Comparison of ENCODE assay signal across 19 cellular contexts in the genomic region with DNA sequence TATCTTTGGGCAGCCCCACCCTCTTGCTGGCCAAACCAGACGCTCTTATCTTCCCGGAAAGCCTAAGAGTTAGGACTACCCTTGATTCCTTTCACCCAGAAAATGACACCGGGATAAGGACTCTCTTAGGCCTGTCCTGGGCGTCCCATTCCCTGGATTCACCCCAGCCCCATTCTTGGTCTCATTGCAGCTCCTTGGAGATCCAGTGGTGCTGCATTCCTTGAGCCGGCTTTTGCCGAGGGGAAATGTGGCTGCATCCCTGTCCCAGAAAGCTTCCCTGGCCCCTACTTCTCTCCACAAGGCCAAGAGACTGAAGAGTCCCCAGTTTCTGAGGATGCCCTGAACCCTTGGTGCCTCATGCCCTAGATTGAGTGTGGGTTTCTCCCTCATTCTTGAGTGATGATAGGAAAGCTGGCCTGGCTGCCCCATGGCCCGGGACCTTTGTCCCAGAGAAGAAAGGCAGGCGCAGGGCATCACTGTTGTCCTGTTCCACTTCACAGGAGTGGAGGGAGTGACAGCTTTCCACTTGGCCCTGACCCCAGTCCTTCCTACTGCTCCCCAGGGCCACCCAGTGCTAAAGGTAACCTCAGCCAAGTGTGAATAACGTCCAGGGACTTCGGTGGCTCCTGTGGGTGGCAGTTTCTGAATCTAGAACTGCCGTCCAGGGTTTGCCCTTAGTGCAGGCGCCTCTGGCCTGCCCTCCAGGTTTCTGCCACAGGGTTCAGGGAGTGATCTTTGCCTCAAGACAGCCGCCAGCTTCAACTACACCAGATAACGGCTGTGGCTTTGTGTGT. TPM values are rescaled to one million over a fixed set of nuclear protein-coding genes. Genes with fewer than 3 reads are reported as not detected.
DNase-seq lines count a peak whose midpoint lies in the region; ATAC-seq and TF ChIP-seq lines count a peak whose summit lies in the region.
"Had no signal": no experiment of that assay in that cellular context is flagged by ENCODE, and none has a peak within 500 bp of the region (broad histone marks: within the 10 kb centered on the region; RNA-seq: fewer than 3 reads in every experiment).

No MANE protein-coding gene starts in this region.

- H3K36me3 ChIP-seq in heart left ventricle (peaks cover 0 to 81% (median 73%) of the 10 kb centered on the region in 9 donors), tibial nerve (peaks cover 0 to 70% (median 23%) of the 10 kb centered on the region in 3 donors), vagina (peaks cover 0 to 59% of the 10 kb centered on the region in 2 donors)

- no peak for ATAC-seq in activated naive CD8-positive, alpha-beta T cell treated with anti-CD3 and anti-CD28 coated beads, Interleukin-2, amount 10 ng/mL, durations not matched to agents 7 days and 5 days (ENCODE audit: low read depth)
- no peak for ATAC-seq in activated naive CD8-positive, alpha-beta T cell treated with anti-CD3 and anti-CD28 coated beads, Interleukin-2, amount 50 U/mL, for 24 hours
- peak; percentile 89 to 94 (median 92) for ATAC-seq in heart left ventricle
- ATAC-seq: GM12878, left colon had no signal

- 41 to 60% (median 54%) methylated on average over 13 to 14 of the region's 14 CpGs for WGBS in heart left ventricle, 4 donors
- 76 to 78% methylated on average over 14 of the region's 14 CpGs for WGBS in tibial nerve, 2 donors

- POLR2A ChIA-PET in activated naive CD8-positive, alpha-beta T cell treated with anti-CD3 and anti-CD28 coated beads, Interleukin-2, amount 10 ng/mL, durations not matched to agents 7 days and 5 days (lab: Charles Lee): no interaction called here

- H3K9me3 ChIP-seq in heart left ventricle: no peaks in the 10 kb centered on the region
- H3K9me3 ChIP-seq in tibial nerve: no peaks in the 10 kb centered on the region
- no peaks in the 10 kb centered on the region for H3K9me3 ChIP-seq in vagina
- H3K9me3 ChIP-seq: BLaER1, pancreas had no signal

- DNase-seq in activated naive CD8-positive, alpha-beta T cell treated with anti-CD3 and anti-CD28 coated beads, Interleukin-2, amount 10 ng/mL, durations not matched to agents 7 days and 5 days: no peak
- no peak for DNase-seq in activated naive CD8-positive, alpha-beta T cell treated with anti-CD3 and anti-CD28 coated beads, Interleukin-2, amount 50 U/mL, for 24 hours
- DNase-seq in heart left ventricle (peak; percentile 69 to 89 (median 73)), neural crest cell (ENCODE audit: low read depth, low spot score) (no peak), tibial nerve (ENCODE audit: low spot score in 2 of 2) (no peak), OCI-M2 (lab: John Stamatoyannopoulos, UW; ENCODE audit: unreplicated experiment) (no peak), vagina (ENCODE audit: extremely low spot score in 2 of 2) (no peak)
- DNase-seq in activated CD4-positive, alpha-beta T cell treated with anti-CD3 and anti-CD28 coated beads for 4 hours: no peak
- DNase-seq: activated CD4-positive, alpha-beta T cell treated with anti-CD3 and anti-CD28 coated beads, Interleukin-2, amount 10 ng/mL, durations not matched to agents 7 days and 5 days; activated naive CD4-positive, alpha-beta T cell; GF-D8; HCEC 1CT; KG1; left colon; NCI-H1092 treated with DMSO at 0.1 percent for 48 hours; stimulated activated CD4-positive, alpha-beta T cell treated with anti-CD3 and anti-CD28 coated beads, Interleukin-4, amount 100 ng/mL, for 24 hours had no signal

- peak overlapping the region; percentile 35 for H3K27ac Mint-ChIP-seq in activated naive CD8-positive, alpha-beta T cell treated with anti-CD3 and anti-CD28 coated beads, Interleukin-2, amount 10 ng/mL, durations not matched to agents 7 days and 5 days
- no peak overlapping the region for H3K27ac Mint-ChIP-seq in activated naive CD8-positive, alpha-beta T cell treated with anti-CD3 and anti-CD28 coated beads, Interleukin-2, amount 50 U/mL, for 24 hours
- peak overlapping the region; percentile 3 for H3K27ac Mint-ChIP-seq in neural crest cell (ENCODE audit: unreplicated experiment)
- H3K27ac Mint-ChIP-seq: activated CD4-positive, alpha-beta T cell treated with anti-CD3 and anti-CD28 coated beads, Interleukin-2, amount 10 ng/mL, durations not matched to agents 7 days and 5 days had no signal

- TF ChIP-seq POLR2A in heart left ventricle (IDR thresholded peaks at IDR 0.05) (no peak), tibial nerve (IDR thresholded peaks at IDR 0.05) (no peak), vagina (IDR thresholded peaks at IDR 0.05) (no peak)

- no peak overlapping the region for H3K4me3 ChIP-seq in heart left ventricle
- no peak overlapping the region for H3K4me3 ChIP-seq in tibial nerve
- no peak overlapping the region for H3K4me3 ChIP-seq in vagina
- H3K4me3 ChIP-seq: BLaER1, GM12878, pancreas had no signal

- no peaks in the 10 kb centered on the region for H3K9me3 Mint-ChIP-seq in activated naive CD8-positive, alpha-beta T cell treated with anti-CD3 and anti-CD28 coated beads, Interleukin-2, amount 10 ng/mL, durations not matched to agents 7 days and 5 days
- H3K9me3 Mint-ChIP-seq in activated naive CD8-positive, alpha-beta T cell treated with anti-CD3 and anti-CD28 coated beads, Interleukin-2, amount 50 U/mL, for 24 hours: no peaks in the 10 kb centered on the region
- H3K9me3 Mint-ChIP-seq in neural crest cell: no peaks in the 10 kb centered on the region
- H3K9me3 Mint-ChIP-seq: activated CD4-positive, alpha-beta T cell treated with anti-CD3 and anti-CD28 coated beads, Interleukin-2, amount 10 ng/mL, durations not matched to agents 7 days and 5 days had no signal

- peaks cover 1% of the 10 kb centered on the region for H3K36me3 Mint-ChIP-seq in activated naive CD8-positive, alpha-beta T cell treated with anti-CD3 and anti-CD28 coated beads, Interleukin-2, amount 10 ng/mL, durations not matched to agents 7 days and 5 days
- peaks cover 7% of the 10 kb centered on the region for H3K36me3 Mint-ChIP-seq in activated naive CD8-positive, alpha-beta T cell treated with anti-CD3 and anti-CD28 coated beads, Interleukin-2, amount 50 U/mL, for 24 hours (ENCODE audit: low read depth)
- peaks cover 6% of the 10 kb centered on the region for H3K36me3 Mint-ChIP-seq in neural crest cell (ENCODE audit: low read depth)

- H3K27me3 ChIP-seq in heart left ventricle (no peaks in the 10 kb centered on the region), tibial nerve (no peaks in the 10 kb centered on the region), vagina (no peaks in the 10 kb centered on the region)
- H3K27me3 ChIP-seq: BLaER1, pancreas had no signal

- no peaks in the 10 kb centered on the region for H3K27me3 Mint-ChIP-seq in activated naive CD8-positive, alpha-beta T cell treated with anti-CD3 and anti-CD28 coated beads, Interleukin-2, amount 10 ng/mL, durations not matched to agents 7 days and 5 days
- no peaks in the 10 kb centered on the region for H3K27me3 Mint-ChIP-seq in activated naive CD8-positive, alpha-beta T cell treated with anti-CD3 and anti-CD28 coated beads, Interleukin-2, amount 50 U/mL, for 24 hours
- no peaks in the 10 kb centered on the region for H3K27me3 Mint-ChIP-seq in neural crest cell (ENCODE audit: low read depth)
- H3K27me3 Mint-ChIP-seq: activated CD4-positive, alpha-beta T cell treated with anti-CD3 and anti-CD28 coated beads, Interleukin-2, amount 10 ng/mL, durations not matched to agents 7 days and 5 days had no signal

- H3K4me1 ChIP-seq in heart left ventricle (peaks cover under 1 to 62% (median 29%) of the 10 kb centered on the region in 12 donors), tibial nerve (peaks cover 0 to 43% (median 10%) of the 10 kb centered on the region in 4 donors), vagina (peaks cover 23% of the 10 kb centered on the region)

- H3K4me3 Mint-ChIP-seq in activated naive CD8-positive, alpha-beta T cell treated with anti-CD3 and anti-CD28 coated beads, Interleukin-2, amount 10 ng/mL, durations not matched to agents 7 days and 5 days: no peak overlapping the region
- no peak overlapping the region for H3K4me3 Mint-ChIP-seq in activated naive CD8-positive, alpha-beta T cell treated with anti-CD3 and anti-CD28 coated beads, Interleukin-2, amount 50 U/mL, for 24 hours
- H3K4me3 Mint-ChIP-seq in neural crest cell: no peak overlapping the region
- H3K4me3 Mint-ChIP-seq: activated CD4-positive, alpha-beta T cell treated with anti-CD3 and anti-CD28 coated beads, Interleukin-2, amount 10 ng/mL, durations not matched to agents 7 days and 5 days had no signal

- TF ChIP-seq EP300 in tibial nerve (IDR thresholded peaks at IDR 0.05): no peak

- H3K27ac ChIP-seq in heart left ventricle (peak overlapping the region; percentile 27 to 91 (median 69)), tibial nerve (peak overlapping the region in 3 of 4 donors; percentile 36 to 77 (median 71)), vagina (no peak overlapping the region)

- TF ChIP-seq CTCF in heart left ventricle (IDR thresholded peaks at IDR 0.05): no peak
- no peak for TF ChIP-seq CTCF in neural crest cell (conservative IDR thresholded peaks at IDR 0.05)
- no peak for TF ChIP-seq CTCF in tibial nerve (IDR thresholded peaks at IDR 0.05)
- no peak for TF ChIP-seq CTCF in vagina (IDR thresholded peaks at IDR 0.05)

- intact Hi-C loops in heart left ventricle (cut with DNase I): loop anchor here in 3 of 10 donors (5.0 kb wide), 2 partner anchors 36 to 44 kb away; a partner anchor contains a TSS
- intact Hi-C loops in vagina (cut with DNase I): no loop called here

- H3K4me1 Mint-ChIP-seq in activated naive CD8-positive, alpha-beta T cell treated with anti-CD3 and anti-CD28 coated beads, Interleukin-2, amount 10 ng/mL, durations not matched to agents 7 days and 5 days: peaks cover 3% of the 10 kb centered on the region
- H3K4me1 Mint-ChIP-seq in activated naive CD8-positive, alpha-beta T cell treated with anti-CD3 and anti-CD28 coated beads, Interleukin-2, amount 50 U/mL, for 24 hours: peaks cover 7% of the 10 kb centered on the region
- peaks cover 27% of the 10 kb centered on the region for H3K4me1 Mint-ChIP-seq in neural crest cell

RNA-seq across cellular contexts. Expression of a gene that starts 42.7 kb away (rescaled TPM):
- under 1 TPM; 0.51 to 0.61 TPM for total RNA-seq in activated naive CD8-positive, alpha-beta T cell treated with anti-CD3 and anti-CD28 coated beads, Interleukin-2, amount 10 ng/mL, durations not matched to agents 7 days and 5 days
- total RNA-seq in heart left ventricle: 1,000 to 10,000 TPM in 7 of 9 donors, 100 to 1,000 TPM in 2; 521 to 2,387 (median 1,751) TPM
- 1,000 to 10,000 TPM in 1 of 2 donors, 100 to 1,000 TPM in 1; 452 to 1,748 TPM for polyA plus RNA-seq in heart left ventricle
- total RNA-seq in neural crest cell: 19.7 and 19.8 TPM in 2 replicates
- total RNA-seq in tibial nerve: 100 to 1,000 TPM; 140 to 245 (median 219) TPM
- 246 TPM for total RNA-seq in vagina

Comparison
In these comparisons a context has a peak if more than half of its experiments do, and no peak if none do; other contexts are left out.
1. ATAC-seq: peak in heart left ventricle (4 of 4); none in activated naive CD8-positive, alpha-beta T cell treated with anti-CD3 and anti-CD28 coated beads, Interleukin-2, amount 10 ng/mL, durations not matched to agents 7 days and 5 days (single experiment) and activated naive CD8-positive, alpha-beta T cell treated with anti-CD3 and anti-CD28 coated beads, Interleukin-2, amount 50 U/mL, for 24 hours (single experiment).
2. DNase-seq: peak in heart left ventricle (5 of 5); none in activated naive CD8-positive, alpha-beta T cell treated with anti-CD3 and anti-CD28 coated beads, Interleukin-2, amount 10 ng/mL, durations not matched to agents 7 days and 5 days (single experiment), activated naive CD8-positive, alpha-beta T cell treated with anti-CD3 and anti-CD28 coated beads, Interleukin-2, amount 50 U/mL, for 24 hours (single experiment), neural crest cell (single experiment), tibial nerve (0 of 2), OCI-M2 (single experiment), activated CD4-positive, alpha-beta T cell treated with anti-CD3 and anti-CD28 coated beads for 4 hours (0 of 2) and vagina (0 of 2).
3. RNA of a gene that starts 42.7 kb away (total RNA-seq): 521 to 2,387 TPM in heart left ventricle, 246 TPM in vagina (single experiment), 140 to 245 TPM in tibial nerve and 19.7 to 19.8 TPM in neural crest cell; 0.51 to 0.61 TPM in activated naive CD8-positive, alpha-beta T cell treated with anti-CD3 and anti-CD28 coated beads, Interleukin-2, amount 10 ng/mL, durations not matched to agents 7 days and 5 days; every median in the first group is over 10 times any median in the second.